ENCODE assay signal across 25 cellular contexts in genomic region chr11:94851864-94852581, GRCh38.
DNase-seq lines count a peak whose midpoint lies in the region; ATAC-seq and TF ChIP-seq lines count a peak whose summit lies in the region.
"Had no signal": no experiment of that assay in that cellular context is flagged by ENCODE, and none has a peak within 500 bp of the region (broad histone marks: within the 10 kb centered on the region; RNA-seq: fewer than 3 reads in every experiment).

No MANE protein-coding gene starts in this region.

- ATAC-seq in foreskin keratinocyte (peak; percentile 98), Right ventricle myocardium superior (ENCODE audit: poor library complexity) (no peak)
- ATAC-seq: activated T-cell treated with anti-CD3 and anti-CD28 coated beads, Interleukin-2, amount 50 U/mL, for 4 hours; left colon had no signal

- TF ChIP-seq CTCF in foreskin keratinocyte (conservative IDR thresholded peaks at IDR 0.05), result no peak

- H3K4me1 ChIP-seq in foreskin keratinocyte, result peaks cover 19% of the 10 kb centered on the region
- H3K4me1 ChIP-seq: BE2C, uterus had no signal

- intact Hi-C loops in Right ventricle myocardium superior (cut with DNase I), result no loop called here

- no peaks in the 10 kb centered on the region for H3K27me3 ChIP-seq in foreskin keratinocyte
- H3K27me3 ChIP-seq: BE2C, MG63, SJCRH30, uterus had no signal

- H3K27ac ChIP-seq in foreskin keratinocyte, result no peak overlapping the region
- H3K27ac ChIP-seq: GM23248, SJCRH30, uterus had no signal

- DNase-seq in 8988T (peak; percentile 34), NCI-H1694 (lab: John Stamatoyannopoulos, UW) (peak; percentile 35), SW480 (ENCODE audit: low spot score) (peak; percentile 4), foreskin keratinocyte (peak; percentile 95 to 98), Right ventricle myocardium superior (no peak), activated T-cell treated with anti-CD3 and anti-CD28 coated beads for 4 hours (no peak)
- no peak for DNase-seq in activated CD4-positive, alpha-beta T cell treated with anti-CD3 and anti-CD28 coated beads, Interleukin-2, amount 50 U/mL, for 4 hours
- DNase-seq in stimulated activated naive CD4-positive, alpha-beta T cell (lab: John Stamatoyannopoulos, UW), result no peak
- DNase-seq: activated CD4-positive, alpha-beta T cell treated with anti-CD3 and anti-CD28 coated beads for 1 hour; activated CD8-positive, alpha-beta memory T cell treated with anti-CD3 and anti-CD28 coated beads for 24 hours; activated naive CD4-positive, alpha-beta T cell treated with Interleukin-2 at 50 U/mL for 16 hours; activated T-cell treated with anti-CD3 and anti-CD28 coated beads, Interleukin-2, amount 50 U/mL, for 4 hours; BE2C; cortex of kidney; DMS79 treated with DMSO at 0.1 percent for 48 hours; GM23248; left colon; mesenchymal stem cell; MG63; NCI-H146; NK-92 treated with Interleukin-12 subunit alpha and Interleukin-12 subunit beta, amount 100 ng/mL, for 24 hours; SJCRH30; substantia nigra; T-helper 1 cell; uterus had no signal

Comparison
In these comparisons a context has a peak if more than half of its experiments do, and no peak if none do; other contexts are left out.
1. DNase-seq: peak in 8988T (single experiment), NCI-H1694 (single experiment), SW480 (single experiment) and foreskin keratinocyte (2 of 2); none in Right ventricle myocardium superior (single experiment), activated T-cell treated with anti-CD3 and anti-CD28 coated beads for 4 hours (single experiment), activated CD4-positive, alpha-beta T cell treated with anti-CD3 and anti-CD28 coated beads, Interleukin-2, amount 50 U/mL, for 4 hours (0 of 2) and stimulated activated naive CD4-positive, alpha-beta T cell (0 of 6).